Comparison of ENCODE assay signal across 9 cellular contexts in the genomic region with DNA sequence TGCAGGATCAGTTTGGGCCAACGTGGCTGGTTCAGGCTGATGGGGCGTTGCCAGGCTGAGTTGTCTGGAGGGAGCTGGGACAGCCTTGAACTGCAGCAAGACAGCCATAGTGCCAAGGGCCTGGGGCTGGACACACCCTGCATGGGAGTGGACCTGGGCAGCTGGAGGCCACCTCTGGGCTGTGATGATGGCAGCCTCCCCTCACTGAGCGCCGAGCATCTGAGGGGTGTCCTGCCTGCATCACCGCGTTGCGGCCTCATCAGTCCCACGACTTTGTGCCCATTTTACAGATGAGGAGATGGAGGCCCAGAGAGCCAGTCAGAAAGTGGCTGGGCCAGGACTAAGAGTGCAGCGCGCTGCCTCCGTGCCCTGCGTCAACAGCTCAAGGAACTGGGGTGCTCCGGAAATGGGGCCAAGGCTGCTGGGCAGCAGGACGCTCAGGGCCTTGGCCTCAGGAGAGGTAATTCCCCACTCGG. TPM values are rescaled to one million over a fixed set of nuclear protein-coding genes. Genes with fewer than 3 reads are reported as not detected.
DNase-seq lines count a peak whose midpoint lies in the region; ATAC-seq and TF ChIP-seq lines count a peak whose summit lies in the region.
"Had no signal": no experiment of that assay in that cellular context is flagged by ENCODE, and none has a peak within 500 bp of the region (broad histone marks: within the 10 kb centered on the region; RNA-seq: fewer than 3 reads in every experiment).

No MANE protein-coding gene starts in this region.

- H3K9me3 ChIP-seq in iPS-18c (ENCODE audit: control insufficient read depth, insufficient read depth, low read length): no peaks in the 10 kb centered on the region

- peak overlapping the region; percentile 92 for H3K4me3 Mint-ChIP-seq in HFFc6
- peak overlapping the region; percentile 85 for H3K4me3 Mint-ChIP-seq in activated naive CD8-positive, alpha-beta T cell treated with anti-CD3 and anti-CD28 coated beads for 36 hours
- H3K4me3 Mint-ChIP-seq in stimulated activated memory B cell treated with anti-CD40 and anti-IgM and Interleukin-4, amounts not matched to agents 10 μg/mL and 1 μg/mL and 100 μg/mL, for 72 hours: peak overlapping the region; percentile 80

- no peaks in the 10 kb centered on the region for H3K36me3 Mint-ChIP-seq in HFFc6 (ENCODE audit: low read depth)
- H3K36me3 Mint-ChIP-seq in activated naive CD8-positive, alpha-beta T cell treated with anti-CD3 and anti-CD28 coated beads for 36 hours: peaks cover 1% of the 10 kb centered on the region
- no peaks in the 10 kb centered on the region for H3K36me3 Mint-ChIP-seq in stimulated activated memory B cell treated with anti-CD40 and anti-IgM and Interleukin-4, amounts not matched to agents 10 μg/mL and 1 μg/mL and 100 μg/mL, for 72 hours

- TF ChIP-seq CTCF in HFFc6 (IDR thresholded peaks at IDR 0.05): no peak

- no peaks in the 10 kb centered on the region for H3K9me3 Mint-ChIP-seq in HFFc6
- H3K9me3 Mint-ChIP-seq in activated naive CD8-positive, alpha-beta T cell treated with anti-CD3 and anti-CD28 coated beads for 36 hours: no peaks in the 10 kb centered on the region
- H3K9me3 Mint-ChIP-seq in stimulated activated memory B cell treated with anti-CD40 and anti-IgM and Interleukin-4, amounts not matched to agents 10 μg/mL and 1 μg/mL and 100 μg/mL, for 72 hours: no peaks in the 10 kb centered on the region

- no peak for ATAC-seq in stimulated activated memory B cell treated with anti-CD40 and anti-IgM and Interleukin-4, amounts not matched to agents 10 μg/mL and 1 μg/mL and 100 μg/mL, for 72 hours

- DNase-seq in HFFc6 (no peak), superior temporal gyrus (ENCODE audit: extremely low spot score) (no peak), NCI-H774 (lab: John Stamatoyannopoulos, UW) (no peak), DMS 273 (lab: John Stamatoyannopoulos, UW; ENCODE audit: unreplicated experiment) (no peak), AML-193 (lab: John Stamatoyannopoulos, UW) (no peak)
- no peak for DNase-seq in activated naive CD8-positive, alpha-beta T cell treated with anti-CD3 and anti-CD28 coated beads for 36 hours
- DNase-seq: SHP77 treated with DMSO at 0.1 percent for 48 hours had no signal

- H3K27me3 Mint-ChIP-seq in HFFc6 (ENCODE audit: insufficient read depth): peaks cover 3% of the 10 kb centered on the region
- H3K27me3 Mint-ChIP-seq in activated naive CD8-positive, alpha-beta T cell treated with anti-CD3 and anti-CD28 coated beads for 36 hours: no peaks in the 10 kb centered on the region
- peaks cover 9% of the 10 kb centered on the region for H3K27me3 Mint-ChIP-seq in stimulated activated memory B cell treated with anti-CD40 and anti-IgM and Interleukin-4, amounts not matched to agents 10 μg/mL and 1 μg/mL and 100 μg/mL, for 72 hours

- H3K27ac Mint-ChIP-seq in HFFc6: peak overlapping the region; percentile 78
- peak overlapping the region; percentile 90 for H3K27ac Mint-ChIP-seq in activated naive CD8-positive, alpha-beta T cell treated with anti-CD3 and anti-CD28 coated beads for 36 hours
- H3K27ac Mint-ChIP-seq in stimulated activated memory B cell treated with anti-CD40 and anti-IgM and Interleukin-4, amounts not matched to agents 10 μg/mL and 1 μg/mL and 100 μg/mL, for 72 hours: peak overlapping the region; percentile 29

- H3K4me3 ChIP-seq in iPS-18c (ENCODE audit: insufficient read depth, low read depth, low read length): peak overlapping the region; percentile 46; the same call in 1 of the 2 replicates

- peaks cover 12% of the 10 kb centered on the region for H3K4me1 Mint-ChIP-seq in HFFc6 (ENCODE audit: low read depth)
- peaks cover 19% of the 10 kb centered on the region for H3K4me1 Mint-ChIP-seq in activated naive CD8-positive, alpha-beta T cell treated with anti-CD3 and anti-CD28 coated beads for 36 hours
- H3K4me1 Mint-ChIP-seq in stimulated activated memory B cell treated with anti-CD40 and anti-IgM and Interleukin-4, amounts not matched to agents 10 μg/mL and 1 μg/mL and 100 μg/mL, for 72 hours: peaks cover 78% of the 10 kb centered on the region

RNA-seq across cellular contexts. Expression of a gene that starts 0.6 kb away (rescaled TPM):
- total RNA-seq in HFFc6 (2021; fragmentation: NEBNext Ultra II Directional; extraction: Animal tissue kit (Norgen Biotek cat#: 25700)): 100 to 1,000 TPM; 325 to 442 (median 361) TPM
- total RNA-seq in activated naive CD8-positive, alpha-beta T cell treated with anti-CD3 and anti-CD28 coated beads for 36 hours: 100 to 1,000 TPM; 101 to 115 TPM

RNA-seq across cellular contexts. Expression of a gene that starts 7.6 kb away (rescaled TPM):
- 10 to 100 TPM; 15.1 to 16.6 (median 15.6) TPM for total RNA-seq in HFFc6 (2021; fragmentation: NEBNext Ultra II Directional; extraction: Animal tissue kit (Norgen Biotek cat#: 25700))
- 10 to 100 TPM; 28.0 to 29.1 TPM for total RNA-seq in activated naive CD8-positive, alpha-beta T cell treated with anti-CD3 and anti-CD28 coated beads for 36 hours

RNA-seq across cellular contexts. Expression of a gene that starts 36.2 kb away (rescaled TPM):
- 10 to 100 TPM; 33.9 to 42.4 (median 38.7) TPM for total RNA-seq in HFFc6 (2021; fragmentation: NEBNext Ultra II Directional; extraction: Animal tissue kit (Norgen Biotek cat#: 25700))
- total RNA-seq in activated naive CD8-positive, alpha-beta T cell treated with anti-CD3 and anti-CD28 coated beads for 36 hours: 100 to 1,000 TPM; 104 to 106 TPM

RNA-seq across cellular contexts. Expression of a gene that starts 40.2 kb away (rescaled TPM):
- under 1 TPM in 1 of 6 experiments, not detected in 5; 0.20 TPM for total RNA-seq in HFFc6 (2021; fragmentation: NEBNext Ultra II Directional; extraction: Animal tissue kit (Norgen Biotek cat#: 25700))
- 1 to 10 TPM; 2.2 to 3.3 TPM for total RNA-seq in activated naive CD8-positive, alpha-beta T cell treated with anti-CD3 and anti-CD28 coated beads for 36 hours

Comparison
In these comparisons a context has a peak if more than half of its experiments do, and no peak if none do; other contexts are left out.
1. H3K27ac Mint-ChIP-seq: peak in every context shown above with its lines; median percentile 90 in activated naive CD8-positive, alpha-beta T cell treated with anti-CD3 and anti-CD28 coated beads for 36 hours; 78 in HFFc6; 29 in stimulated activated memory B cell treated with anti-CD40 and anti-IgM and Interleukin-4, amounts not matched to agents 10 μg/mL and 1 μg/mL and 100 μg/mL, for 72 hours.